ENCODE assay signal across 8 cellular contexts in genomic region chr15:50906954-50907865, GRCh38. TPM values are rescaled to one million over a fixed set of nuclear protein-coding genes. Genes with fewer than 3 reads are reported as not detected.
DNase-seq lines count a peak whose midpoint lies in the region; ATAC-seq, FAIRE-seq and TF ChIP-seq lines count a peak whose summit lies in the region.

No MANE protein-coding gene starts in this region.

- H3K9ac ChIP-seq in skeletal muscle satellite cell (ENCODE audit: low read depth, low read length), result peak overlapping the region; percentile 96

- TF ChIP-seq CTCF in gastroesophageal sphincter (IDR thresholded peaks at IDR 0.05) (no peak), D721Med (IDR thresholded peaks at IDR 0.05; ENCODE audit: insufficient read depth, missing control alignments) (no peak)

- FAIRE-seq in D721Med (lab: Jason Lieb, UNC), result no peak

- DNase-seq in NK-92 treated with Interleukin-12 subunit alpha and Interleukin-12 subunit beta, amount 100 ng/mL, for 24 hours (lab: John Stamatoyannopoulos, UW), result peak; percentile 95
- peak; percentile 41 to 63 for DNase-seq in activated T-helper 1 cell treated with anti-CD3 and anti-CD28 coated beads, Interleukin-2, amount 50 U/mL, for 16 hours (ENCODE audit: low read depth in 1 of 2, low spot score in 1 of 2)
- no peak for DNase-seq in posterior cingulate gyrus
- no peak for DNase-seq in D721Med (ENCODE audit: insufficient read length, low spot score)

- H3K36me3 ChIP-seq in gastroesophageal sphincter (peaks cover 0 to 13% of the 10 kb centered on the region in 2 donors), skeletal muscle satellite cell (ENCODE audit: insufficient read depth, low read length) (peaks cover 5% of the 10 kb centered on the region)

- H3K9me3 ChIP-seq in gastroesophageal sphincter (no peaks in the 10 kb centered on the region), skeletal muscle satellite cell (replicated peaks; ENCODE audit: low read length) (no peaks in the 10 kb centered on the region)

- intact Hi-C loops in posterior cingulate gyrus (cut with DNase I), result loop anchor here (5.0 kb wide), 1 partner anchor 550 kb away; the partner anchor contains the start of gene GABPB1

- WGBS in gastroesophageal sphincter (ENCODE audit: low coverage in 1 of 2), 2 donors, result 43 to 45% methylated on average over 13 to 22 of the region's 23 CpGs

- H3K4me3 ChIP-seq in gastroesophageal sphincter (peak overlapping the region; percentile 50 to 75), skeletal muscle satellite cell (ENCODE audit: low read length) (peak overlapping the region; percentile 99)

- ATAC-seq in GM18499 (IDR thresholded peaks at IDR 0.05; ENCODE audit: insufficient read depth, unreplicated experiment) (peak; percentile 58), HG02623 (IDR thresholded peaks at IDR 0.05; ENCODE audit: unreplicated experiment) (peak; percentile 47), gastroesophageal sphincter (no peak)

- H3K4me1 ChIP-seq in gastroesophageal sphincter, result peaks cover 0 to 33% (median 19%) of the 10 kb centered on the region in 3 donors
- H3K4me1 ChIP-seq in skeletal muscle satellite cell (ENCODE audit: control insufficient read depth, insufficient read depth, low read length), result peaks cover 28% of the 10 kb centered on the region

- TF ChIP-seq POLR2A in gastroesophageal sphincter (IDR thresholded peaks at IDR 0.05), result no peak

- peak overlapping the region in 3 of 4 donors; percentile 94 to 99 (median 95) for H3K27ac ChIP-seq in gastroesophageal sphincter

- H3K4me2 ChIP-seq in skeletal muscle satellite cell (ENCODE audit: low read length), result peak overlapping the region; percentile 92

- no peaks in the 10 kb centered on the region for H3K27me3 ChIP-seq in gastroesophageal sphincter
- no peaks in the 10 kb centered on the region for H3K27me3 ChIP-seq in skeletal muscle satellite cell (ENCODE audit: control insufficient read depth, insufficient read depth, low read length)

- no peak for TF ChIP-seq EP300 in gastroesophageal sphincter (IDR thresholded peaks at IDR 0.05)

RNA-seq across cellular contexts. Expression of gene AP4E1, which starts 1.3 kb away (rescaled TPM):
- total RNA-seq in gastroesophageal sphincter, result 10 to 100 TPM; 10.6 to 18.5 (median 14.0) TPM
- 11.8 and 15.7 TPM in 2 replicates for total RNA-seq in skeletal muscle satellite cell (2012; rRNA removed)

Comparison
In these comparisons a context has a peak if more than half of its experiments do, and no peak if none do; other contexts are left out.
1. DNase-seq: peak in NK-92 treated with Interleukin-12 subunit alpha and Interleukin-12 subunit beta, amount 100 ng/mL, for 24 hours (single experiment) and activated T-helper 1 cell treated with anti-CD3 and anti-CD28 coated beads, Interleukin-2, amount 50 U/mL, for 16 hours (2 of 2); none in posterior cingulate gyrus (0 of 10) and D721Med (single experiment).